In the genomic region with DNA sequence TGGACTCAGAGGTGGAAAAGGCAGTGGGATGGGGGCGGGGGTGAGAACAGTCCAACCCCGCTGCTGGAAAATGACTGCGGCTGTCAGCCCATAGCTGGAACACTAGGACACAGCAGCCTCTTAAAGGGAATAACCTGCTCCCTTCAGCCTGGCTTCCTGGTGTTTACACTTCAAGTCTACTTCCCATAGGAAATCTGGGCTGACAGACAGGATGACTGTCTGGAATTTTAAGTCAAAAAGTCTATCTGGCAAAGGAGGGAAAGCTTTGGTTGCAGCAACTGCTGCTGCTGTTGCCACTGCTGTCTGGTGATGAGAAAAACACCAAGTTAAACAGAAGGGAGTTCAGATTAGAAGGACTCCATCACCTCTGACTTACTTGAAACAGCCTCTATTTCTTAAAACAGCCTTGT, we compare ENCODE assay signal across 16 cellular contexts.
"Had no signal": no experiment of that assay in that cellular context is flagged by ENCODE, and none has a peak within 500 bp of the region (broad histone marks: within the 10 kb centered on the region; RNA-seq: fewer than 3 reads in every experiment).

No MANE protein-coding gene starts in this region.

- H3K27ac ChIP-seq: brain microvascular endothelial cell, gastrocnemius medialis, suprapubic skin, upper lobe of right lung had no signal

- H3K36me3 ChIP-seq: brain microvascular endothelial cell, gastrocnemius medialis, sigmoid colon, suprapubic skin, upper lobe of right lung had no signal

- H3K4me1 ChIP-seq: gastrocnemius medialis, suprapubic skin had no signal

- ATAC-seq: gastrocnemius medialis; natural killer cell; stimulated activated naive B cell treated with anti-CD40 and anti-IgM and Interleukin-4, amounts not matched to agents 10 μg/mL and 1 μg/mL and 100 μg/mL, for 72 hours; upper lobe of right lung had no signal

- H3K9me3 ChIP-seq: gastrocnemius medialis, sigmoid colon, suprapubic skin, upper lobe of right lung had no signal

- DNase-seq: activated effector memory CD4-positive, alpha-beta T cell treated with Interleukin-2 at 50 U/mL for 16 hours; activated T-cell treated with anti-CD3 and anti-CD28 coated beads, Interleukin-2, amount 50 U/mL, for 1 hour; amygdala; brain microvascular endothelial cell; dorsolateral prefrontal cortex; gastrocnemius medialis; hippocampal formation; kidney glomerular epithelial cell; natural killer cell; nucleus accumbens; sigmoid colon; stimulated activated CD4-positive, alpha-beta T cell treated with anti-CD3 and anti-CD28 coated beads, Interleukin-2, amount 100 ng/mL, for 24 hours; stimulated activated naive B cell treated with anti-CD40 and anti-IgM and Interleukin-4, amounts not matched to agents 10 μg/mL and 1 μg/mL and 100 μg/mL, for 72 hours; upper lobe of right lung had no signal

- H3K4me3 ChIP-seq: dorsolateral prefrontal cortex, gastrocnemius medialis, lung, sigmoid colon, suprapubic skin, upper lobe of right lung had no signal
